In genomic region chr9:68584110-68585033, GRCh38 we compare ENCODE assay signal across 8 cellular contexts. TPM values are rescaled to one million over a fixed set of nuclear protein-coding genes. Genes with fewer than 3 reads are reported as not detected.
DNase-seq lines count a peak whose midpoint lies in the region; ATAC-seq, FAIRE-seq and TF ChIP-seq lines count a peak whose summit lies in the region.

No MANE protein-coding gene starts in this region.

- peaks cover 14% of the 10 kb centered on the region for H3K4me1 Mint-ChIP-seq in activated T-helper 2 cell treated with anti-CD3 and anti-CD28 coated beads, Interferon-gamma antibody, Interleukin-2, Interleukin-4, amounts not matched to agents 10 μg/mL and 5 μg/mL and 100 μg/mL, durations not matched to agents 14 hours and 24 hours and 36 hours (ENCODE audit: low read depth)

- no peak overlapping the region for H3K9ac ChIP-seq in Loucy (ENCODE audit: low read depth, low read length, poor library complexity, severe bottlenecking)

- TF ChIP-seq CTCF in Loucy (conservative IDR thresholded peaks at IDR 0.05; ENCODE audit: low read length) (peak; percentile 100), RWPE2 (IDR thresholded peaks at IDR 0.05; ENCODE audit: poor library complexity, severe bottlenecking) (peak; percentile 98), foreskin keratinocyte (conservative IDR thresholded peaks at IDR 0.05) (peak; percentile 100), omental fat pad (IDR thresholded peaks at IDR 0.05) (peak in 2 of 3 donors; percentile 46 to 95), thoracic aorta (IDR thresholded peaks at IDR 0.05) (peak; percentile 96)

- 0 out of 2 replicates have a peak overlapping the region, but pooled peaks have one; percentile 13 for H2AFZ ChIP-seq in Loucy (ENCODE audit: low read length)

- no peaks in the 10 kb centered on the region for H3K9me2 ChIP-seq in Loucy (replicated peaks; ENCODE audit: low read depth, low read length)

- ATAC-seq in RWPE2 (ENCODE audit: low read depth) (peak; percentile 91), foreskin keratinocyte (peak; percentile 98), omental fat pad (ENCODE audit: low FRiP score) (peak; percentile 93), thoracic aorta (ENCODE audit: insufficient number of reproducible peaks, low FRiP score, low read depth) (no peak)

- peaks cover 20% of the 10 kb centered on the region for H3K9me3 Mint-ChIP-seq in activated T-helper 2 cell treated with anti-CD3 and anti-CD28 coated beads, Interferon-gamma antibody, Interleukin-2, Interleukin-4, amounts not matched to agents 10 μg/mL and 5 μg/mL and 100 μg/mL, durations not matched to agents 14 hours and 24 hours and 36 hours

- no peaks in the 10 kb centered on the region for H4K20me1 ChIP-seq in Loucy (ENCODE audit: insufficient read depth, low read length, poor library complexity, severe bottlenecking)

- no peak overlapping the region for H3K4me2 ChIP-seq in Loucy (ENCODE audit: low read depth, low read length, poor library complexity, severe bottlenecking)

- H3F3A ChIP-seq in Loucy (ENCODE audit: low read depth): no peaks in the 10 kb centered on the region

- H3K9me3 ChIP-seq in Loucy (ENCODE audit: insufficient read depth, low read depth, low read length): no peaks in the 10 kb centered on the region
- H3K9me3 ChIP-seq in RWPE2 (ENCODE audit: severe bottlenecking): no peaks in the 10 kb centered on the region
- H3K9me3 ChIP-seq in thoracic aorta: peaks cover 4% of the 10 kb centered on the region

- DNase-seq in ELR (ENCODE audit: low read depth) (peak; percentile 88), H54 (ENCODE audit: insufficient read length, low spot score) (peak; percentile 86), RWPE2 (ENCODE audit: low spot score) (peak; percentile 76), foreskin keratinocyte (peak; percentile 17 to 58), omental fat pad (ENCODE audit: low spot score) (peak; percentile 70), thoracic aorta (ENCODE audit: low spot score) (peak; percentile 40)
- DNase-seq in activated T-helper 2 cell treated with anti-CD3 and anti-CD28 coated beads, Interferon-gamma antibody, Interleukin-2, Interleukin-4, amounts not matched to agents 10 μg/mL and 5 μg/mL and 100 μg/mL, durations not matched to agents 14 hours and 24 hours and 36 hours (ENCODE audit: low spot score): peak; percentile 71

- TF ChIP-seq POLR2A in H54 (IDR thresholded peaks at IDR 0.05; ENCODE audit: low read depth, low read length): no peak

- H3K27ac Mint-ChIP-seq in activated T-helper 2 cell treated with anti-CD3 and anti-CD28 coated beads, Interferon-gamma antibody, Interleukin-2, Interleukin-4, amounts not matched to agents 10 μg/mL and 5 μg/mL and 100 μg/mL, durations not matched to agents 14 hours and 24 hours and 36 hours: peak overlapping the region; percentile 44

- no peaks in the 10 kb centered on the region for H3K4me1 ChIP-seq in Loucy (ENCODE audit: insufficient read depth, low read length, poor library complexity, severe bottlenecking)
- H3K4me1 ChIP-seq in RWPE2 (ENCODE audit: insufficient read depth, poor library complexity, severe bottlenecking): no peaks in the 10 kb centered on the region
- no peaks in the 10 kb centered on the region for H3K4me1 ChIP-seq in foreskin keratinocyte
- H3K4me1 ChIP-seq in thoracic aorta (ENCODE audit: control insufficient read depth in 1 of 2, low read depth in 2 of 2): peaks cover 0 to 5% of the 10 kb centered on the region in 2 donors

- no peak overlapping the region for H3K4me3 ChIP-seq in Loucy (ENCODE audit: low read length, poor library complexity, severe bottlenecking)
- H3K4me3 ChIP-seq in RWPE2 (ENCODE audit: severe bottlenecking): no peak overlapping the region
- H3K4me3 ChIP-seq in thoracic aorta: no peak overlapping the region

- H3K27me3 Mint-ChIP-seq in activated T-helper 2 cell treated with anti-CD3 and anti-CD28 coated beads, Interferon-gamma antibody, Interleukin-2, Interleukin-4, amounts not matched to agents 10 μg/mL and 5 μg/mL and 100 μg/mL, durations not matched to agents 14 hours and 24 hours and 36 hours (ENCODE audit: low read depth): no peaks in the 10 kb centered on the region

- H3K27me3 ChIP-seq in Loucy (ENCODE audit: insufficient read depth, low read length, poor library complexity, severe bottlenecking): no peaks in the 10 kb centered on the region
- no peaks in the 10 kb centered on the region for H3K27me3 ChIP-seq in RWPE2 (ENCODE audit: insufficient read depth, poor library complexity, severe bottlenecking)
- no peaks in the 10 kb centered on the region for H3K27me3 ChIP-seq in foreskin keratinocyte
- no peaks in the 10 kb centered on the region for H3K27me3 ChIP-seq in thoracic aorta (replicated peaks; ENCODE audit: insufficient read depth)

- intact Hi-C loops in activated T-helper 2 cell treated with anti-CD3 and anti-CD28 coated beads, Interferon-gamma antibody, Interleukin-2, Interleukin-4, amounts not matched to agents 10 μg/mL and 5 μg/mL and 100 μg/mL, durations not matched to agents 14 hours and 24 hours and 36 hours (cut with micrococcal nuclease): loop anchor here (1.0 to 10.0 kb wide), 10 partner anchors 69 to 443 kb away; a partner anchor contains a TSS

- FAIRE-seq in H54 (lab: Jason Lieb, UNC): peak; percentile 95

- H3K27ac ChIP-seq in RWPE2 (ENCODE audit: poor library complexity, severe bottlenecking) (no peak overlapping the region), foreskin keratinocyte (no peak overlapping the region), thoracic aorta (no peak overlapping the region)

- H3K79me2 ChIP-seq in Loucy (ENCODE audit: insufficient read depth, low read length): no peaks in the 10 kb centered on the region

- H3K36me3 Mint-ChIP-seq in activated T-helper 2 cell treated with anti-CD3 and anti-CD28 coated beads, Interferon-gamma antibody, Interleukin-2, Interleukin-4, amounts not matched to agents 10 μg/mL and 5 μg/mL and 100 μg/mL, durations not matched to agents 14 hours and 24 hours and 36 hours (ENCODE audit: low read depth): peaks cover 8% of the 10 kb centered on the region

- H3K4me3 Mint-ChIP-seq in activated T-helper 2 cell treated with anti-CD3 and anti-CD28 coated beads, Interferon-gamma antibody, Interleukin-2, Interleukin-4, amounts not matched to agents 10 μg/mL and 5 μg/mL and 100 μg/mL, durations not matched to agents 14 hours and 24 hours and 36 hours (ENCODE audit: low read depth): no peak overlapping the region

- H3K36me3 ChIP-seq in Loucy (ENCODE audit: insufficient read depth, low read length) (no peaks in the 10 kb centered on the region), RWPE2 (ENCODE audit: low read depth) (no peaks in the 10 kb centered on the region), thoracic aorta (no peaks in the 10 kb centered on the region)

RNA-seq across cellular contexts. Expression of gene TMEM252, which starts 43.7 kb away (rescaled TPM):
- total RNA-seq in activated T-helper 2 cell treated with anti-CD3 and anti-CD28 coated beads, Interferon-gamma antibody, Interleukin-2, Interleukin-4, amounts not matched to agents 10 μg/mL and 5 μg/mL and 100 μg/mL, durations not matched to agents 14 hours and 24 hours and 36 hours: not detected in 2 replicates
- total RNA-seq in foreskin keratinocyte (not detected in 2 replicates), omental fat pad (not detected), thoracic aorta (not detected)
- not detected in 2 replicates for polyA plus RNA-seq in foreskin keratinocyte

Comparison
In these comparisons a context has a peak if more than half of its experiments do, and no peak if none do; other contexts are left out.
1. DNase-seq: peak in every context shown above with its lines; median percentile 88 in ELR; 86 in H54; 76 in RWPE2; 71 in activated T-helper 2 cell treated with anti-CD3 and anti-CD28 coated beads, Interferon-gamma antibody, Interleukin-2, Interleukin-4, amounts not matched to agents 10 μg/mL and 5 μg/mL and 100 μg/mL, durations not matched to agents 14 hours and 24 hours and 36 hours; 70 in omental fat pad; 40 in thoracic aorta; 38 in foreskin keratinocyte.